25 cellular contexts compared by ENCODE assay signal in genomic region chr7:106868364-106868763, GRCh38. TPM values are rescaled to one million over a fixed set of nuclear protein-coding genes. Genes with fewer than 3 reads are reported as not detected.
DNase-seq lines count a peak whose midpoint lies in the region; ATAC-seq and TF ChIP-seq lines count a peak whose summit lies in the region.
"Had no signal": no experiment of that assay in that cellular context is flagged by ENCODE, and none has a peak within 500 bp of the region (broad histone marks: within the 10 kb centered on the region; RNA-seq: fewer than 3 reads in every experiment).

No MANE protein-coding gene starts in this region.

- no peak overlapping the region for H3K27ac ChIP-seq in CD8-positive, alpha-beta memory T cell (ENCODE audit: low read depth, low read length)
- no peak overlapping the region for H3K27ac ChIP-seq in upper lobe of left lung
- H3K27ac ChIP-seq: A549, breast epithelium, neural progenitor cell, prostate gland, sigmoid colon, SJCRH30 had no signal

- DNase-seq in activated T-cell treated with anti-CD3 and anti-CD28 coated beads, Interleukin-2, amount 50 U/mL, for 4 hours = no peak
- DNase-seq in activated T-cell treated with anti-CD3 and anti-CD28 coated beads for 4 hours (no peak), upper lobe of left lung (no peak), cardiac septum (ENCODE audit: low spot score) (no peak)
- DNase-seq in CD8-positive, alpha-beta memory T cell = no peak
- DNase-seq in central memory CD8-positive, alpha-beta T cell (ENCODE audit: low spot score in 2 of 2) = no peak
- DNase-seq in stimulated activated effector memory CD8-positive, alpha-beta T cell treated with anti-CD3 and anti-CD28 coated beads, Interleukin-12 subunit alpha, Interleukin-12 subunit beta, amount 100 ng/mL, for 72 hours (ENCODE audit: low spot score in 2 of 2) = no peak
- DNase-seq in stimulated activated CD4-positive, alpha-beta T cell treated with anti-CD3 and anti-CD28 coated beads, Interleukin-15, amount 100 ng/mL, for 24 hours = no peak
- DNase-seq: activated CD4-positive, alpha-beta T cell treated with anti-CD3 and anti-CD28 coated beads for 1 hour; activated CD8-positive, alpha-beta memory T cell treated with anti-CD3 and anti-CD28 coated beads for 24 hours; activated effector memory CD4-positive, alpha-beta T cell treated with anti-CD3 and anti-CD28 coated beads, Interleukin-2, amount 50 U/mL, for 16 hours; amygdala; EL; NCI-H187 treated with DMSO at 0.1 percent for 48 hours; NCI-H524 treated with DMSO at 0.1 percent for 48 hours; sigmoid colon; SJCRH30; substantia nigra had no signal

- CTCF ChIA-PET in CD8-positive, alpha-beta memory T cell (lab: Charles Lee) = no interaction called here

- WGBS in upper lobe of left lung, 2 donors = 93 to 95% methylated on average over 20 of the region's 20 CpGs

- POLR2A ChIA-PET in CD8-positive, alpha-beta memory T cell (lab: Charles Lee) = no interaction called here

- intact Hi-C loops in cardiac septum (cut with DNase I) = no loop called here

- TF ChIP-seq EP300 in upper lobe of left lung (IDR thresholded peaks at IDR 0.05) = no peak

- peaks cover 51% of the 10 kb centered on the region for H3K36me3 Mint-ChIP-seq in activated T-cell treated with anti-CD3 and anti-CD28 coated beads, Interleukin-2, amount 50 U/mL, for 4 hours (ENCODE audit: insufficient read depth)
- H3K36me3 Mint-ChIP-seq in CD8-positive, alpha-beta memory T cell = peaks cover 28 to 76% (median 33%) of the 10 kb centered on the region in 3 donors
- peaks cover 43% of the 10 kb centered on the region for H3K36me3 Mint-ChIP-seq in central memory CD8-positive, alpha-beta T cell (ENCODE audit: insufficient read depth)
- H3K36me3 Mint-ChIP-seq in stimulated activated effector memory CD8-positive, alpha-beta T cell treated with anti-CD3 and anti-CD28 coated beads, Interleukin-12 subunit alpha, Interleukin-12 subunit beta, amount 100 ng/mL, for 72 hours = peaks cover 70% of the 10 kb centered on the region
- H3K36me3 Mint-ChIP-seq: neural progenitor cell had no signal

- peaks cover 92% of the 10 kb centered on the region for H3K4me1 Mint-ChIP-seq in activated T-cell treated with anti-CD3 and anti-CD28 coated beads, Interleukin-2, amount 50 U/mL, for 4 hours (ENCODE audit: low read depth)
- peaks cover 75 to 90% (median 89%) of the 10 kb centered on the region in 3 donors for H3K4me1 Mint-ChIP-seq in CD8-positive, alpha-beta memory T cell
- peaks cover 65% of the 10 kb centered on the region for H3K4me1 Mint-ChIP-seq in central memory CD8-positive, alpha-beta T cell
- peaks cover 62% of the 10 kb centered on the region for H3K4me1 Mint-ChIP-seq in stimulated activated effector memory CD8-positive, alpha-beta T cell treated with anti-CD3 and anti-CD28 coated beads, Interleukin-12 subunit alpha, Interleukin-12 subunit beta, amount 100 ng/mL, for 72 hours

- H3K27ac Mint-ChIP-seq in CD8-positive, alpha-beta memory T cell = peak overlapping the region; percentile 15 to 90 (median 72)
- H3K27ac Mint-ChIP-seq in central memory CD8-positive, alpha-beta T cell (ENCODE audit: low read depth) = no peak overlapping the region
- peak overlapping the region; percentile 64 for H3K27ac Mint-ChIP-seq in stimulated activated effector memory CD8-positive, alpha-beta T cell treated with anti-CD3 and anti-CD28 coated beads, Interleukin-12 subunit alpha, Interleukin-12 subunit beta, amount 100 ng/mL, for 72 hours
- H3K27ac Mint-ChIP-seq: neural progenitor cell had no signal

- H3K27me3 ChIP-seq in CD8-positive, alpha-beta memory T cell (ENCODE audit: insufficient read depth, low read length, poor library complexity, severe bottlenecking) = no peaks in the 10 kb centered on the region
- H3K27me3 ChIP-seq in upper lobe of left lung = no peaks in the 10 kb centered on the region
- H3K27me3 ChIP-seq: breast epithelium, neural progenitor cell, sigmoid colon, SJCRH30 had no signal

- H3K9me3 Mint-ChIP-seq in activated T-cell treated with anti-CD3 and anti-CD28 coated beads, Interleukin-2, amount 50 U/mL, for 4 hours = no peaks in the 10 kb centered on the region
- no peaks in the 10 kb centered on the region for H3K9me3 Mint-ChIP-seq in CD8-positive, alpha-beta memory T cell
- H3K9me3 Mint-ChIP-seq in central memory CD8-positive, alpha-beta T cell = no peaks in the 10 kb centered on the region
- no peaks in the 10 kb centered on the region for H3K9me3 Mint-ChIP-seq in stimulated activated effector memory CD8-positive, alpha-beta T cell treated with anti-CD3 and anti-CD28 coated beads, Interleukin-12 subunit alpha, Interleukin-12 subunit beta, amount 100 ng/mL, for 72 hours
- H3K9me3 Mint-ChIP-seq: neural progenitor cell had no signal

- H3K9me3 ChIP-seq in CD8-positive, alpha-beta memory T cell (ENCODE audit: low read length) = no peaks in the 10 kb centered on the region
- no peaks in the 10 kb centered on the region for H3K9me3 ChIP-seq in upper lobe of left lung
- H3K9me3 ChIP-seq: A549, breast epithelium, prostate gland, sigmoid colon, SJCRH30 had no signal

- H3K4me3 Mint-ChIP-seq in activated T-cell treated with anti-CD3 and anti-CD28 coated beads, Interleukin-2, amount 50 U/mL, for 4 hours = peak overlapping the region; percentile 31
- H3K4me3 Mint-ChIP-seq in CD8-positive, alpha-beta memory T cell = peak overlapping the region; percentile 55 to 81 (median 75)
- H3K4me3 Mint-ChIP-seq in central memory CD8-positive, alpha-beta T cell = peak overlapping the region; percentile 88
- peak overlapping the region; percentile 79 for H3K4me3 Mint-ChIP-seq in stimulated activated effector memory CD8-positive, alpha-beta T cell treated with anti-CD3 and anti-CD28 coated beads, Interleukin-12 subunit alpha, Interleukin-12 subunit beta, amount 100 ng/mL, for 72 hours
- H3K4me3 Mint-ChIP-seq: neural progenitor cell had no signal

- peaks cover 70% of the 10 kb centered on the region for H3K4me1 ChIP-seq in CD8-positive, alpha-beta memory T cell (ENCODE audit: insufficient read depth, low read length)
- peaks cover 6 to 21% (median 14%) of the 10 kb centered on the region in 4 donors for H3K4me1 ChIP-seq in upper lobe of left lung
- H3K4me1 ChIP-seq: A549, breast epithelium, neural progenitor cell, prostate gland, SJCRH30 had no signal

- no peak for TF ChIP-seq POLR2A in upper lobe of left lung (IDR thresholded peaks at IDR 0.05)

- no peak overlapping the region for H3K4me3 ChIP-seq in CD8-positive, alpha-beta memory T cell (ENCODE audit: low read length)
- H3K4me3 ChIP-seq in upper lobe of left lung = no peak overlapping the region
- H3K4me3 ChIP-seq: A549, breast epithelium, neural progenitor cell, prostate gland, sigmoid colon, SJCRH30 had no signal

- no peaks in the 10 kb centered on the region for H3K27me3 Mint-ChIP-seq in activated T-cell treated with anti-CD3 and anti-CD28 coated beads, Interleukin-2, amount 50 U/mL, for 4 hours (ENCODE audit: low read depth)
- H3K27me3 Mint-ChIP-seq in CD8-positive, alpha-beta memory T cell = no peaks in the 10 kb centered on the region
- no peaks in the 10 kb centered on the region for H3K27me3 Mint-ChIP-seq in central memory CD8-positive, alpha-beta T cell

- H3K36me3 ChIP-seq in CD8-positive, alpha-beta memory T cell (ENCODE audit: insufficient read depth, low read length) = peaks cover 29% of the 10 kb centered on the region
- H3K36me3 ChIP-seq in upper lobe of left lung = peaks cover 0 to 3% (median 1%) of the 10 kb centered on the region in 4 donors
- H3K36me3 ChIP-seq: breast epithelium, neural progenitor cell, prostate gland, sigmoid colon, SJCRH30 had no signal

- TF ChIP-seq CTCF in upper lobe of left lung (IDR thresholded peaks at IDR 0.05) = no peak

- no peak for ATAC-seq in activated T-cell treated with anti-CD3 and anti-CD28 coated beads, Interleukin-2, amount 50 U/mL, for 4 hours
- ATAC-seq in central memory CD8-positive, alpha-beta T cell (replicated peaks; ENCODE audit: extremely low read depth, poor library complexity, severe bottlenecking) = no peak
- ATAC-seq in stimulated activated effector memory CD8-positive, alpha-beta T cell treated with anti-CD3 and anti-CD28 coated beads, Interleukin-12 subunit alpha, Interleukin-12 subunit beta, amount 100 ng/mL, for 72 hours = no peak
- ATAC-seq in upper lobe of left lung (ENCODE audit: low FRiP score in 2 of 2) = no peak
- ATAC-seq: A549, HCT116 had no signal

RNA-seq across cellular contexts. Expression of gene PIK3CG, which starts 3.3 kb away (rescaled TPM):
- total RNA-seq in activated T-cell treated with anti-CD3 and anti-CD28 coated beads, Interleukin-2, amount 50 U/mL, for 4 hours = 10 to 100 TPM; 12.7 to 19.7 (median 18.4) TPM
- total RNA-seq in CD8-positive, alpha-beta memory T cell = 10 to 100 TPM; 25.3 to 26.3 TPM
- polyA plus RNA-seq in CD8-positive, alpha-beta memory T cell = 31.0 TPM
- 10 to 100 TPM in 3 of 6 donors, 1 to 10 TPM in 3; 7.1 to 21.9 (median 10.1) TPM for total RNA-seq in upper lobe of left lung
- 1.7 TPM for total RNA-seq in cardiac septum
- total RNA-seq: LHCN-M2, SJCRH30 had no signal
- polyA plus RNA-seq: A549, keratinocyte had no signal

Comparison
In these comparisons a context has a peak if more than half of its experiments do, and no peak if none do; other contexts are left out.
1. H3K4me3 Mint-ChIP-seq: peak in every context shown above with its lines; median percentile 88 in central memory CD8-positive, alpha-beta T cell; 79 in stimulated activated effector memory CD8-positive, alpha-beta T cell treated with anti-CD3 and anti-CD28 coated beads, Interleukin-12 subunit alpha, Interleukin-12 subunit beta, amount 100 ng/mL, for 72 hours; 75 in CD8-positive, alpha-beta memory T cell; 31 in activated T-cell treated with anti-CD3 and anti-CD28 coated beads, Interleukin-2, amount 50 U/mL, for 4 hours.